ENCODE assay signal across 1 cellular context in genomic region chr20:35601021-35601973, GRCh38.
TF ChIP-seq lines count a peak whose summit lies in the region.

No MANE protein-coding gene starts in this region.

TF ChIP-seq in HepG2, 621 proteins besides CTCF, POLR2A, EP300 and RAD21 (continued from another document):
- TF ChIP-seq PRDM15 (CRISPR knock-in tag; IDR thresholded peaks at IDR 0.05) (0 out of 2 replicates have a peak, but pooled peaks have one; percentile 9), ZNF543 (CRISPR knock-in tag; IDR thresholded peaks at IDR 0.05) (no peak; the same call in 1 of the 2 replicates), ZNF607 (CRISPR knock-in tag; IDR thresholded peaks at IDR 0.05; ENCODE audit: borderline replicate concordance) (peak; percentile 49; the same call in 1 of the 2 replicates), ZBTB38 (CRISPR knock-in tag; IDR thresholded peaks at IDR 0.05) (peak; percentile 77; the same call in 1 of the 2 replicates)
